ENCODE assay signal across 33 cellular contexts in genomic region chr15:73359653-73360052, GRCh38. TPM values are rescaled to one million over a fixed set of nuclear protein-coding genes. Genes with fewer than 3 reads are reported as not detected.
"Had no signal": no experiment of that assay in that cellular context is flagged by ENCODE, and none has a peak within 500 bp of the region (broad histone marks: within the 10 kb centered on the region; RNA-seq: fewer than 3 reads in every experiment).

No MANE protein-coding gene starts in this region.

- H3K27ac ChIP-seq: ascending aorta, breast epithelium, coronary artery, dorsolateral prefrontal cortex, esophagus muscularis mucosa, foreskin keratinocyte, gastrocnemius medialis, heart left ventricle had no signal

- H3K27me3 ChIP-seq: ascending aorta, cardiac muscle cell had no signal

- H3K27me3 Mint-ChIP-seq: activated CD4-positive, alpha-beta T cell treated with anti-CD3 and anti-CD28 coated beads, Interleukin-2, amount 10 ng/mL, durations not matched to agents 7 days and 5 days had no signal

- H3K4me3 ChIP-seq: ascending aorta, breast epithelium, cardiac muscle cell, coronary artery, dorsolateral prefrontal cortex, esophagus muscularis mucosa, gastrocnemius medialis, heart left ventricle had no signal

- H3K4me1 Mint-ChIP-seq: activated CD4-positive, alpha-beta memory T cell treated with anti-CD3 and anti-CD28 coated beads, Interleukin-2, amount 10 ng/mL, durations not matched to agents 7 days and 5 days; activated CD4-positive, alpha-beta T cell treated with anti-CD3 and anti-CD28 coated beads, Interleukin-2, amount 10 ng/mL, durations not matched to agents 7 days and 5 days; activated naive CD4-positive, alpha-beta T cell treated with anti-CD3 and anti-CD28 coated beads, Interleukin-2, amount 10 ng/mL, durations not matched to agents 7 days and 5 days; activated naive CD8-positive, alpha-beta T cell treated with anti-CD3 and anti-CD28 coated beads, Interleukin-2, amount 10 ng/mL, durations not matched to agents 7 days and 5 days had no signal

- H3K4me1 ChIP-seq: ascending aorta, breast epithelium, esophagus muscularis mucosa, foreskin keratinocyte, gastrocnemius medialis had no signal

- H3K36me3 Mint-ChIP-seq: activated naive CD4-positive, alpha-beta T cell treated with anti-CD3 and anti-CD28 coated beads, Interleukin-2, amount 10 ng/mL, durations not matched to agents 7 days and 5 days; activated naive CD4-positive, alpha-beta T cell treated with anti-CD3 and anti-CD28 coated beads, Interleukin-2, amount 50 U/mL, for 72 hours; activated naive CD8-positive, alpha-beta T cell treated with anti-CD3 and anti-CD28 coated beads, Interleukin-2, amount 10 ng/mL, durations not matched to agents 7 days and 5 days; brain; WTC11 had no signal

- H3K36me3 ChIP-seq: ascending aorta, breast epithelium, esophagus muscularis mucosa, gastrocnemius medialis, heart left ventricle had no signal

- H3K4me3 Mint-ChIP-seq: activated CD4-positive, alpha-beta memory T cell treated with anti-CD3 and anti-CD28 coated beads, Interleukin-2, amount 10 ng/mL, durations not matched to agents 7 days and 5 days; activated CD4-positive, alpha-beta T cell treated with anti-CD3 and anti-CD28 coated beads, Interleukin-2, amount 10 ng/mL, durations not matched to agents 7 days and 5 days; activated naive CD4-positive, alpha-beta T cell treated with anti-CD3 and anti-CD28 coated beads, Interleukin-2, amount 10 ng/mL, durations not matched to agents 7 days and 5 days; activated naive CD8-positive, alpha-beta T cell treated with anti-CD3 and anti-CD28 coated beads, Interleukin-2, amount 10 ng/mL, durations not matched to agents 7 days and 5 days; activated T-cell treated with anti-CD3 and anti-CD28 coated beads, Interleukin-2, amount 50 U/mL, for 24 hours; activated T-cell treated with anti-CD3 and anti-CD28 coated beads, Interleukin-2, amount 50 U/mL, for 72 hours; brain; dendritic cell treated with granulocyte-macrophage colony-stimulating factor and Interleukin-4, amounts not matched to agents 40 ng/mL and 50 ng/mL, for 4 days; endodermal cell; WTC11 had no signal

- H3K9me3 Mint-ChIP-seq: activated CD4-positive, alpha-beta memory T cell treated with anti-CD3 and anti-CD28 coated beads, Interleukin-2, amount 10 ng/mL, durations not matched to agents 7 days and 5 days; activated CD4-positive, alpha-beta T cell treated with anti-CD3 and anti-CD28 coated beads, Interleukin-2, amount 10 ng/mL, durations not matched to agents 7 days and 5 days; activated naive CD4-positive, alpha-beta T cell treated with anti-CD3 and anti-CD28 coated beads, Interleukin-2, amount 10 ng/mL, durations not matched to agents 7 days and 5 days; activated naive CD4-positive, alpha-beta T cell treated with anti-CD3 and anti-CD28 coated beads, Interleukin-2, amount 50 U/mL, for 72 hours; activated naive CD8-positive, alpha-beta T cell treated with anti-CD3 and anti-CD28 coated beads, Interleukin-2, amount 10 ng/mL, durations not matched to agents 7 days and 5 days; activated T-cell treated with anti-CD3 and anti-CD28 coated beads, Interleukin-2, amount 50 U/mL, for 24 hours; activated T-cell treated with anti-CD3 and anti-CD28 coated beads, Interleukin-2, amount 50 U/mL, for 72 hours; brain; dendritic cell treated with granulocyte-macrophage colony-stimulating factor and Interleukin-4, amounts not matched to agents 40 ng/mL and 50 ng/mL, for 4 days; endodermal cell; WTC11 had no signal

- H3K27ac Mint-ChIP-seq: activated CD4-positive, alpha-beta memory T cell treated with anti-CD3 and anti-CD28 coated beads, Interleukin-2, amount 10 ng/mL, durations not matched to agents 7 days and 5 days; activated CD4-positive, alpha-beta T cell treated with anti-CD3 and anti-CD28 coated beads, Interleukin-2, amount 10 ng/mL, durations not matched to agents 7 days and 5 days; activated naive CD4-positive, alpha-beta T cell treated with anti-CD3 and anti-CD28 coated beads, Interleukin-2, amount 10 ng/mL, durations not matched to agents 7 days and 5 days; activated naive CD4-positive, alpha-beta T cell treated with anti-CD3 and anti-CD28 coated beads, Interleukin-2, amount 50 U/mL, for 72 hours; activated naive CD8-positive, alpha-beta T cell treated with anti-CD3 and anti-CD28 coated beads, Interleukin-2, amount 10 ng/mL, durations not matched to agents 7 days and 5 days; activated T-cell treated with anti-CD3 and anti-CD28 coated beads, Interleukin-2, amount 50 U/mL, for 24 hours; activated T-cell treated with anti-CD3 and anti-CD28 coated beads, Interleukin-2, amount 50 U/mL, for 72 hours; brain; dendritic cell treated with granulocyte-macrophage colony-stimulating factor and Interleukin-4, amounts not matched to agents 40 ng/mL and 50 ng/mL, for 4 days; endodermal cell; WTC11 had no signal

- DNase-seq: activated CD4-positive, alpha-beta memory T cell treated with anti-CD3 and anti-CD28 coated beads, Interleukin-2, amount 10 ng/mL, durations not matched to agents 7 days and 5 days; activated CD4-positive, alpha-beta T cell treated with anti-CD3 and anti-CD28 coated beads for 1 hour; activated CD4-positive, alpha-beta T cell treated with anti-CD3 and anti-CD28 coated beads for 4 hours; activated CD4-positive, alpha-beta T cell treated with anti-CD3 and anti-CD28 coated beads, Interleukin-2, amount 10 ng/mL, durations not matched to agents 7 days and 5 days; activated CD4-positive, alpha-beta T cell treated with anti-CD3 and anti-CD28 coated beads, Interleukin-2, amount 50 U/mL, for 4 hours; activated CD8-positive, alpha-beta memory T cell treated with anti-CD3 and anti-CD28 coated beads, Interleukin-2, amount 50 U/mL, for 48 hours; activated gamma-delta T cell; activated naive CD4-positive, alpha-beta T cell; activated naive CD4-positive, alpha-beta T cell treated with anti-CD3 and anti-CD28 coated beads, Interleukin-2, amount 10 ng/mL, durations not matched to agents 7 days and 5 days; activated naive CD8-positive, alpha-beta T cell treated with anti-CD3 and anti-CD28 coated beads, Interleukin-2, amount 10 ng/mL, durations not matched to agents 7 days and 5 days; activated T-cell treated with anti-CD3 and anti-CD28 coated beads for 4 hours; activated T-cell treated with anti-CD3 and anti-CD28 coated beads, Interleukin-2, amount 50 U/mL, for 24 hours; activated T-cell treated with anti-CD3 and anti-CD28 coated beads, Interleukin-2, amount 50 U/mL, for 72 hours; central memory CD4-positive, alpha-beta T cell; cerebellar nuclear complex; dorsolateral prefrontal cortex; effector memory CD4-positive, alpha-beta T cell; endodermal cell; foreskin keratinocyte; gastrocnemius medialis; glutamatergic neuron; heart left ventricle; T-helper 2 cell had no signal

- H3K9me3 ChIP-seq: ascending aorta, breast epithelium, esophagus muscularis mucosa, gastrocnemius medialis, heart left ventricle had no signal

- ATAC-seq: activated naive CD4-positive, alpha-beta T cell treated with anti-CD3 and anti-CD28 coated beads, Interleukin-2, amount 50 U/mL, for 72 hours; activated T-cell treated with anti-CD3 and anti-CD28 coated beads, Interleukin-2, amount 50 U/mL, for 72 hours; foreskin keratinocyte; gastrocnemius medialis; heart left ventricle; WTC11 had no signal

RNA-seq across cellular contexts. Expression of gene HCN4, which starts 9.1 kb away (rescaled TPM):
- total RNA-seq: activated CD4-positive, alpha-beta memory T cell treated with anti-CD3 and anti-CD28 coated beads, Interleukin-2, amount 10 ng/mL, durations not matched to agents 7 days and 5 days; activated CD4-positive, alpha-beta T cell treated with anti-CD3 and anti-CD28 coated beads, Interleukin-2, amount 10 ng/mL, durations not matched to agents 7 days and 5 days; activated naive CD8-positive, alpha-beta T cell treated with anti-CD3 and anti-CD28 coated beads, Interleukin-2, amount 10 ng/mL, durations not matched to agents 7 days and 5 days; activated T-cell treated with anti-CD3 and anti-CD28 coated beads, Interleukin-2, amount 50 U/mL, for 72 hours; ascending aorta; breast epithelium; gastrocnemius medialis; T-helper 1 cell treated with Interleukin-12 subunit alpha and Interleukin-12 subunit beta and Interleukin-4 antibody, amounts not matched to agents 30 ng/mL and 1 ng/mL, for 36 hours had no signal
- polyA plus RNA-seq: foreskin keratinocyte had no signal
